In genomic region chr3:188239577-188239976, GRCh38 we compare ENCODE assay signal across 28 cellular contexts.
A peak's percentile ranks its signal among the peaks of the same experiment; 100 is the strongest.
DNase-seq lines count a peak whose midpoint lies in the region; ATAC-seq, FAIRE-seq and TF ChIP-seq lines count a peak whose summit lies in the region.
"Had no signal": no experiment of that assay in that cellular context is flagged by ENCODE, and none has a peak within 500 bp of the region (broad histone marks: within the 10 kb centered on the region; RNA-seq: fewer than 3 reads in every experiment).

No MANE protein-coding gene starts in this region.

- CTCF ChIA-PET in K562 (lab: Yijun Ruan, JAX; ENCODE audit: low intra/inter-chr PET ratio) = no interaction called here

- TF ChIP-seq CTCF in K562 (IDR thresholded peaks at IDR 0.05 in 2 of 3, conservative IDR thresholded peaks at IDR 0.05 in 1 of 3; ENCODE audit: insufficient read depth in 2 of 3, low read depth in 1 of 3, low read length in 3 of 3) (no peak), transverse colon (IDR thresholded peaks at IDR 0.05) (no peak)

- H3K27ac ChIP-seq in K562 (ENCODE audit: extremely low read depth, low read depth, low read length) (no peak overlapping the region), muscle layer of colon (ENCODE audit: low read depth, low read length) (peak overlapping the region; percentile 43), transverse colon (peak overlapping the region; percentile 21 to 68 (median 60))
- H3K27ac ChIP-seq: 22Rv1, hepatocyte, HL-60, SJSA1, skin epidermis, upper lobe of left lung had no signal

- no peaks in the 10 kb centered on the region for H4K20me1 ChIP-seq in K562 (replicated peaks; ENCODE audit: control insufficient read depth, insufficient read depth, low read length)

- no peaks in the 10 kb centered on the region for H3K27me3 ChIP-seq in K562 (ENCODE audit: control insufficient read depth in 2 of 2, insufficient read depth in 2 of 2, low read length in 2 of 2)
- H3K27me3 ChIP-seq in muscle layer of colon (ENCODE audit: control insufficient read depth in 1 of 2, insufficient read depth in 2 of 2, low read length in 2 of 2) = no peaks in the 10 kb centered on the region
- no peaks in the 10 kb centered on the region for H3K27me3 ChIP-seq in transverse colon
- H3K27me3 ChIP-seq: hepatocyte, SJSA1, upper lobe of left lung had no signal

- no peak overlapping the region for H3K4me2 ChIP-seq in K562 (ENCODE audit: insufficient read depth, low read length)
- H3K4me2 ChIP-seq: hepatocyte had no signal

- no TSS peak for BruUV-seq in K562 (replicated peaks; lab: Mats Ljungman, UMichigan)

- H3K4me3 ChIP-seq in K562 (no peak overlapping the region), muscle layer of colon (ENCODE audit: low read depth in 1 of 2, low read length in 2 of 2) (no peak overlapping the region), transverse colon (no peak overlapping the region)
- H3K4me3 ChIP-seq: hepatocyte, SJSA1, skin epidermis, upper lobe of left lung had no signal

- no peaks in the 10 kb centered on the region for H3K9me1 ChIP-seq in K562 (ENCODE audit: control insufficient read depth, insufficient read depth, low read length)

- WGBS in K562 (ENCODE audit: insufficient coverage, low coverage, missing lambda C conversion rate) = 0% methylated on average over 1 of the region's 1 CpG
- WGBS in transverse colon (ENCODE audit: low coverage in 1 of 2), 2 donors = 100% methylated on average over 1 of the region's 1 CpG

- H3K9ac ChIP-seq in K562 (ENCODE audit: insufficient read depth in 1 of 2, low read depth in 2 of 2, low read length in 2 of 2) = no peak overlapping the region
- H3K9ac ChIP-seq in muscle layer of colon (ENCODE audit: low read length) = no peak overlapping the region

- intact Hi-C loops in K562 (cut with micrococcal nuclease) = no loop called here
- intact Hi-C loops in transverse colon (cut with DNase I; ENCODE audit: low total_unique reads) = no loop called here

- FAIRE-seq in K562 (lab: Jason Lieb, UNC) = no peak
- FAIRE-seq: D721Med had no signal

- H3K9me3 ChIP-seq in K562 (replicated peaks; ENCODE audit: control insufficient read depth, insufficient read depth, low read depth, low read length) (no peaks in the 10 kb centered on the region), muscle layer of colon (ENCODE audit: low read length) (no peaks in the 10 kb centered on the region), transverse colon (no peaks in the 10 kb centered on the region)
- H3K9me3 ChIP-seq: SJSA1, upper lobe of left lung had no signal

- ATAC-seq in K562 = no peak
- no peak for ATAC-seq in HG02981 (IDR thresholded peaks at IDR 0.05; ENCODE audit: unreplicated experiment)
- no peak for ATAC-seq in HG02763 (IDR thresholded peaks at IDR 0.05; ENCODE audit: unreplicated experiment)
- ATAC-seq: activated CD4-positive, CD25-positive, alpha-beta regulatory T cell treated with anti-CD3 and anti-CD28 coated beads, Interleukin-2, amount 50 U/mL, for 24 hours; T-cell had no signal

- in situ Hi-C loops in K562 (cut with MboI) (no loop called here), transverse colon (cut with MboI; ENCODE audit: low pct_ligation_motif_present in 1 of 4, low pct_unique_long_range_greater_than_20kb in 1 of 4, low sequenced_read_pairs in 3 of 4) (no loop called here)

- H3K36me3 ChIP-seq in K562 (ENCODE audit: control insufficient read depth, insufficient read depth, low read length) (no peaks in the 10 kb centered on the region), muscle layer of colon (ENCODE audit: insufficient read depth, low read length) (peaks cover 10% of the 10 kb centered on the region), transverse colon (no peaks in the 10 kb centered on the region)

- H3K79me2 ChIP-seq in K562 (ENCODE audit: control insufficient read depth, insufficient read depth, low read length) = no peaks in the 10 kb centered on the region

- POLR2A ChIA-PET in K562 (lab: Yijun Ruan, JAX) = no interaction called here

- no peak for TF ChIP-seq RAD21 in K562 (CRISPR knock-in tag; conservative IDR thresholded peaks at IDR 0.05 in 1 of 2, IDR thresholded peaks at IDR 0.05 in 1 of 2)

- H3K4me1 ChIP-seq in K562 (replicated peaks in 1 of 2; ENCODE audit: control insufficient read depth in 2 of 2, insufficient read depth in 2 of 2, low read length in 2 of 2) (no peaks in the 10 kb centered on the region), muscle layer of colon (ENCODE audit: insufficient read depth, low read length) (peaks cover 67% of the 10 kb centered on the region), transverse colon (peaks cover 0 to 66% (median 28%) of the 10 kb centered on the region in 4 donors)

- H2AFZ ChIP-seq in K562 (ENCODE audit: low read depth, low read length) = no peak overlapping the region
- H2AFZ ChIP-seq: hepatocyte had no signal

- DNase-seq in NCI-H1105 treated with DMSO at 0.1 percent for 48 hours (lab: John Stamatoyannopoulos, UW) = peak; percentile 26
- no peak for DNase-seq in NCI-H1105 (lab: John Stamatoyannopoulos, UW)
- no peak for DNase-seq in K562 (ENCODE audit: extremely low read depth in 1 of 4, low spot score in 3 of 4)
- DNase-seq in transverse colon = no peak
- no peak for DNase-seq in COLO668 (lab: John Stamatoyannopoulos, UW; ENCODE audit: unreplicated experiment)
- DNase-seq: activated CD4-positive, alpha-beta T cell treated with anti-CD3 and anti-CD28 coated beads, Interleukin-2, amount 50 U/mL, for 48 hours; activated CD8-positive, alpha-beta memory T cell treated with anti-CD3 and anti-CD28 coated beads, Interleukin-2, amount 50 U/mL, for 4 hours; activated naive CD4-positive, alpha-beta T cell treated with anti-CD3 and anti-CD28 coated beads for 36 hours; amniotic stem cell; CD4-positive, CD25-positive, alpha-beta regulatory T cell; effector CD4-positive, alpha-beta T cell; HFFc6; left colon; mesendoderm; NCI-H1930; nucleus accumbens; T-cell had no signal

- TF ChIP-seq POLR2A in K562 (conservative IDR thresholded peaks at IDR 0.05) = no peak
- no peak for TF ChIP-seq POLR2A in transverse colon (IDR thresholded peaks at IDR 0.05)

- TF ChIP-seq EP300 in K562 (IDR thresholded peaks at IDR 0.05; ENCODE audit: low read length) (no peak), transverse colon (IDR thresholded peaks at IDR 0.05; ENCODE audit: low read depth) (no peak)

TF ChIP-seq in K562, 482 proteins besides CTCF, POLR2A, EP300 and RAD21:
- TF ChIP-seq CEBPB (tag; IDR thresholded peaks at IDR 0.05) (peak; percentile 90), NR2C1 (IDR thresholded peaks at IDR 0.05) (no peak), NR2C1 (tag; IDR thresholded peaks at IDR 0.05) (no peak), ZNF41 (CRISPR knock-in tag; conservative IDR thresholded peaks at IDR 0.05) (no peak), MTF1 (CRISPR knock-in tag; IDR thresholded peaks at IDR 0.05; ENCODE audit: borderline replicate concordance) (no peak), ZNF347 (CRISPR knock-in tag; IDR thresholded peaks at IDR 0.05; ENCODE audit: low read depth) (no peak), MCM7 (IDR thresholded peaks at IDR 0.05) (no peak), ZNF324 (CRISPR knock-in tag; IDR thresholded peaks at IDR 0.05) (no peak), ZNF778 (CRISPR knock-in tag; IDR thresholded peaks at IDR 0.05) (no peak), CEBPG (CRISPR knock-in tag; IDR thresholded peaks at IDR 0.05) (no peak), CEBPG (tag; conservative IDR thresholded peaks at IDR 0.05 in 1 of 2, IDR thresholded peaks at IDR 0.05 in 1 of 2) (peak in 1 of 2 experiments; percentile 94; a peak in 2 of 4 replicates), ZNF263 (CRISPR knock-in tag; IDR thresholded peaks at IDR 0.05; ENCODE audit: borderline replicate concordance) (no peak)
